ENCODE assay signal across 12 cellular contexts in the genomic region with DNA sequence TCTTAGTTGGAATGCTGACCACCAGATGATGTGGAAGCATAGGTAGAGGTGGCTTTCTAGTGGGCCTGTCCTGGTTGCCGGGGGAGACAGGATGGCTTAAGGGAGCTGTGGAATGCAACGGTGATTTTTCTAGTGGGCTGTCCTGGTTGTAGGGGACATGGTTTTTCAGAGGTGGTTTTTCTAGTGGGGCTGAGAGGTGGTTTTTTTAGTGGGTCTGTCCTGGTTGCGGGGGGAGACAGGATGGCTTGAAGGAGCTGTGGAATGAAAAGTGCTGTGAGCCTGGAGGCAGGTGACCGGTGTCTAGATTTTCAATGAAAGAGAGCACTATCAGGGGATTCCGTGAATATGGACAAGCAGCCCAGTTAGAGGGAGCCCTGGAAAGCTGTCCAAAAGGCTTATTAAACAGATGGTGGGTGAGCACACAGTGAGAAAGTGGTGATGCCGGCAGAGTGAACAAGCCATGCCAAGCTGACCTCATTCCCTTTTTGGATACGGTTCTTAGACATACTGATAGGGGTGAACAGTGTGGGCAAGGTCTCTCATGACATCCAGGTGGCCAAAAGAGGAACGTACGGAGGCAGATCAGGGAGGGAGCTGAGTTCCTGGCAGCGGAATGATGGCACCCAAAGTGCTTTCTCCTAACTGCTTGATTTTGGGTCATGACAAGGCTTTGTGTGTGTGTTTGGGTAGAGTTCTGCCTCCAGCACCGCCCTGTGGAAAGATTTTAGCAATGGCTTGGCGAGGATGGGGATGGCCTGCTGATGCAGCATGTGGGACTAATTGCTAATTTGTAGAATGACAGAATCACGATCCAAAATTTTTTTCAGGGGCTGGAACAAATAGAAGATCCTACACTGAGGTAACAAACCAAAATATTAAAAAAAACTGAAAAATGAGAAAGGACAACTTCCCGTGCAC.
"Had no signal": no experiment of that assay in that cellular context is flagged by ENCODE, and none has a peak within 500 bp of the region (broad histone marks: within the 10 kb centered on the region; RNA-seq: fewer than 3 reads in every experiment).

No MANE protein-coding gene starts in this region.

- H3K4me1 Mint-ChIP-seq: activated CD4-positive, alpha-beta T cell treated with anti-CD3 and anti-CD28 coated beads, Interleukin-2, amount 10 ng/mL, durations not matched to agents 24 days and 14 days; T-cell had no signal

- H3K27ac ChIP-seq: adrenal gland, hepatocyte, parathyroid adenoma, tibial artery had no signal

- H3K4me3 Mint-ChIP-seq: activated CD4-positive, alpha-beta T cell treated with anti-CD3 and anti-CD28 coated beads, Interleukin-2, amount 10 ng/mL, durations not matched to agents 24 days and 14 days; dendritic cell treated with granulocyte-macrophage colony-stimulating factor and Interleukin-4, amounts not matched to agents 40 ng/mL and 50 ng/mL, for 4 days; T-cell had no signal

- H3K36me3 Mint-ChIP-seq: T-cell had no signal

- DNase-seq: activated CD4-positive, alpha-beta T cell treated with anti-CD3 and anti-CD28 coated beads, Interleukin-2, amount 10 ng/mL, durations not matched to agents 24 days and 14 days; activated naive CD4-positive, alpha-beta T cell treated with anti-CD3 and anti-CD28 coated beads, Interleukin-2, amount 50 U/mL, for 16 hours; adrenal gland; central memory CD4-positive, alpha-beta T cell; retina; T-cell; T1000; tibial artery had no signal

- H3K27ac Mint-ChIP-seq: activated CD4-positive, alpha-beta T cell treated with anti-CD3 and anti-CD28 coated beads, Interleukin-2, amount 10 ng/mL, durations not matched to agents 24 days and 14 days; activated T-helper 2 cell treated with anti-CD3 and anti-CD28 coated beads, Interferon-gamma antibody, Interleukin-2, Interleukin-4, amounts not matched to agents 10 μg/mL and 5 μg/mL and 100 μg/mL, durations not matched to agents 14 hours and 24 hours and 36 hours; dendritic cell treated with granulocyte-macrophage colony-stimulating factor and Interleukin-4, amounts not matched to agents 40 ng/mL and 50 ng/mL, for 4 days; T-cell had no signal

- H3K9me3 Mint-ChIP-seq: activated CD4-positive, alpha-beta T cell treated with anti-CD3 and anti-CD28 coated beads, Interleukin-2, amount 10 ng/mL, durations not matched to agents 24 days and 14 days; activated T-helper 2 cell treated with anti-CD3 and anti-CD28 coated beads, Interferon-gamma antibody, Interleukin-2, Interleukin-4, amounts not matched to agents 10 μg/mL and 5 μg/mL and 100 μg/mL, durations not matched to agents 14 hours and 24 hours and 36 hours; T-cell had no signal

- ATAC-seq: T-cell had no signal
